2 cellular contexts compared by ENCODE assay signal in genomic region chr11:125123194-125123946, GRCh38.
TF ChIP-seq lines count a peak whose summit lies in the region.

No MANE protein-coding gene starts in this region.

TF ChIP-seq in IMR-90, 13 proteins besides CTCF, POLR2A, EP300 and RAD21:
- TF ChIP-seq MXI1 (IDR thresholded peaks at IDR 0.05; ENCODE audit: borderline replicate concordance, low read depth, low read length) = no peak
- no peak for TF ChIP-seq SMC3 (IDR thresholded peaks at IDR 0.05; ENCODE audit: low read depth, low read length)
- TF ChIP-seq RFX5 (IDR thresholded peaks at IDR 0.05; ENCODE audit: low read depth, low read length) = no peak
- no peak for TF ChIP-seq NFE2L2 (IDR thresholded peaks at IDR 0.05; ENCODE audit: low read depth, low read length)
- TF ChIP-seq, protein P1, sequence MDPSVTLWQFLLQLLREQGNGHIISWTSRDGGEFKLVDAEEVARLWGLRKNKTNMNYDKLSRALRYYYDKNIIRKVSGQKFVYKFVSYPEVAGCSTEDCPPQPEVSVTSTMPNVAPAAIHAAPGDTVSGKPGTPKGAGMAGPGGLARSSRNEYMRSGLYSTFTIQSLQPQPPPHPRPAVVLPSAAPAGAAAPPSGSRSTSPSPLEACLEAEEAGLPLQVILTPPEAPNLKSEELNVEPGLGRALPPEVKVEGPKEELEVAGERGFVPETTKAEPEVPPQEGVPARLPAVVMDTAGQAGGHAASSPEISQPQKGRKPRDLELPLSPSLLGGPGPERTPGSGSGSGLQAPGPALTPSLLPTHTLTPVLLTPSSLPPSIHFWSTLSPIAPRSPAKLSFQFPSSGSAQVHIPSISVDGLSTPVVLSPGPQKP (IDR thresholded peaks at IDR 0.05; ENCODE audit: borderline replicate concordance, low read depth, low read length) = no peak
- TF ChIP-seq MAFK (IDR thresholded peaks at IDR 0.05; ENCODE audit: low read depth, low read length) = no peak
- no peak for TF ChIP-seq FOS (IDR thresholded peaks at IDR 0.05; ENCODE audit: low read depth, low read length)
- no peak for TF ChIP-seq CHD1 (IDR thresholded peaks at IDR 0.05; ENCODE audit: low read depth, low read length)
- TF ChIP-seq MAZ (IDR thresholded peaks at IDR 0.05; ENCODE audit: borderline replicate concordance, low read depth, low read length) = no peak
- TF ChIP-seq RCOR1 (IDR thresholded peaks at IDR 0.05; ENCODE audit: insufficient replicate concordance, low read length) = no peak
- TF ChIP-seq BHLHE40 (IDR thresholded peaks at IDR 0.05; ENCODE audit: low read depth, low read length) = no peak
- TF ChIP-seq, protein P2, sequence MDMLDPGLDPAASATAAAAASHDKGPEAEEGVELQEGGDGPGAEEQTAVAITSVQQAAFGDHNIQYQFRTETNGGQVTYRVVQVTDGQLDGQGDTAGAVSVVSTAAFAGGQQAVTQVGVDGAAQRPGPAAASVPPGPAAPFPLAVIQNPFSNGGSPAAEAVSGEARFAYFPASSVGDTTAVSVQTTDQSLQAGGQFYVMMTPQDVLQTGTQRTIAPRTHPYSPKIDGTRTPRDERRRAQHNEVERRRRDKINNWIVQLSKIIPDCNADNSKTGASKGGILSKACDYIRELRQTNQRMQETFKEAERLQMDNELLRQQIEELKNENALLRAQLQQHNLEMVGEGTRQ (IDR thresholded peaks at IDR 0.05; ENCODE audit: low read depth, low read length) = no peak
- TF ChIP-seq CEBPB (IDR thresholded peaks at IDR 0.05; ENCODE audit: low read depth, low read length) = no peak
TF ChIP-seq in IMR-90: peak in this region for 0.

TF ChIP-seq in K562, 482 proteins besides CTCF, POLR2A, EP300 and RAD21:
- TF ChIP-seq MYC (IDR thresholded peaks at IDR 0.05; ENCODE audit: low read depth, low read length) (no peak), MYC (CRISPR knock-in tag; IDR thresholded peaks at IDR 0.05; ENCODE audit: borderline replicate concordance, low read depth) (no peak), KDM5B (IDR thresholded peaks at IDR 0.05; ENCODE audit: insufficient replicate concordance, low read depth, low read length) (no peak), AFF1 (IDR thresholded peaks at IDR 0.05; ENCODE audit: low read depth in 1 of 2, partially characterized antibody in 2 of 2) (no peak), ZNF408 (CRISPR knock-in tag; IDR thresholded peaks at IDR 0.05; ENCODE audit: low read depth) (no peak), CTBP1 (IDR thresholded peaks at IDR 0.05; ENCODE audit: borderline replicate concordance) (no peak), CBFB (CRISPR knock-in tag; IDR thresholded peaks at IDR 0.05) (no peak), TARDBP (IDR thresholded peaks at IDR 0.05) (no peak), IFI16 (CRISPR knock-in tag; IDR thresholded peaks at IDR 0.05) (no peak), ZNF23 (CRISPR knock-in tag; IDR thresholded peaks at IDR 0.05) (no peak), MCM3 (IDR thresholded peaks at IDR 0.05) (no peak), RBM15 (IDR thresholded peaks at IDR 0.05; ENCODE audit: insufficient read depth, low read length) (no peak), MXI1 (IDR thresholded peaks at IDR 0.05; ENCODE audit: low read depth, low read length) (no peak)
- TF ChIP-seq, protein P3, sequence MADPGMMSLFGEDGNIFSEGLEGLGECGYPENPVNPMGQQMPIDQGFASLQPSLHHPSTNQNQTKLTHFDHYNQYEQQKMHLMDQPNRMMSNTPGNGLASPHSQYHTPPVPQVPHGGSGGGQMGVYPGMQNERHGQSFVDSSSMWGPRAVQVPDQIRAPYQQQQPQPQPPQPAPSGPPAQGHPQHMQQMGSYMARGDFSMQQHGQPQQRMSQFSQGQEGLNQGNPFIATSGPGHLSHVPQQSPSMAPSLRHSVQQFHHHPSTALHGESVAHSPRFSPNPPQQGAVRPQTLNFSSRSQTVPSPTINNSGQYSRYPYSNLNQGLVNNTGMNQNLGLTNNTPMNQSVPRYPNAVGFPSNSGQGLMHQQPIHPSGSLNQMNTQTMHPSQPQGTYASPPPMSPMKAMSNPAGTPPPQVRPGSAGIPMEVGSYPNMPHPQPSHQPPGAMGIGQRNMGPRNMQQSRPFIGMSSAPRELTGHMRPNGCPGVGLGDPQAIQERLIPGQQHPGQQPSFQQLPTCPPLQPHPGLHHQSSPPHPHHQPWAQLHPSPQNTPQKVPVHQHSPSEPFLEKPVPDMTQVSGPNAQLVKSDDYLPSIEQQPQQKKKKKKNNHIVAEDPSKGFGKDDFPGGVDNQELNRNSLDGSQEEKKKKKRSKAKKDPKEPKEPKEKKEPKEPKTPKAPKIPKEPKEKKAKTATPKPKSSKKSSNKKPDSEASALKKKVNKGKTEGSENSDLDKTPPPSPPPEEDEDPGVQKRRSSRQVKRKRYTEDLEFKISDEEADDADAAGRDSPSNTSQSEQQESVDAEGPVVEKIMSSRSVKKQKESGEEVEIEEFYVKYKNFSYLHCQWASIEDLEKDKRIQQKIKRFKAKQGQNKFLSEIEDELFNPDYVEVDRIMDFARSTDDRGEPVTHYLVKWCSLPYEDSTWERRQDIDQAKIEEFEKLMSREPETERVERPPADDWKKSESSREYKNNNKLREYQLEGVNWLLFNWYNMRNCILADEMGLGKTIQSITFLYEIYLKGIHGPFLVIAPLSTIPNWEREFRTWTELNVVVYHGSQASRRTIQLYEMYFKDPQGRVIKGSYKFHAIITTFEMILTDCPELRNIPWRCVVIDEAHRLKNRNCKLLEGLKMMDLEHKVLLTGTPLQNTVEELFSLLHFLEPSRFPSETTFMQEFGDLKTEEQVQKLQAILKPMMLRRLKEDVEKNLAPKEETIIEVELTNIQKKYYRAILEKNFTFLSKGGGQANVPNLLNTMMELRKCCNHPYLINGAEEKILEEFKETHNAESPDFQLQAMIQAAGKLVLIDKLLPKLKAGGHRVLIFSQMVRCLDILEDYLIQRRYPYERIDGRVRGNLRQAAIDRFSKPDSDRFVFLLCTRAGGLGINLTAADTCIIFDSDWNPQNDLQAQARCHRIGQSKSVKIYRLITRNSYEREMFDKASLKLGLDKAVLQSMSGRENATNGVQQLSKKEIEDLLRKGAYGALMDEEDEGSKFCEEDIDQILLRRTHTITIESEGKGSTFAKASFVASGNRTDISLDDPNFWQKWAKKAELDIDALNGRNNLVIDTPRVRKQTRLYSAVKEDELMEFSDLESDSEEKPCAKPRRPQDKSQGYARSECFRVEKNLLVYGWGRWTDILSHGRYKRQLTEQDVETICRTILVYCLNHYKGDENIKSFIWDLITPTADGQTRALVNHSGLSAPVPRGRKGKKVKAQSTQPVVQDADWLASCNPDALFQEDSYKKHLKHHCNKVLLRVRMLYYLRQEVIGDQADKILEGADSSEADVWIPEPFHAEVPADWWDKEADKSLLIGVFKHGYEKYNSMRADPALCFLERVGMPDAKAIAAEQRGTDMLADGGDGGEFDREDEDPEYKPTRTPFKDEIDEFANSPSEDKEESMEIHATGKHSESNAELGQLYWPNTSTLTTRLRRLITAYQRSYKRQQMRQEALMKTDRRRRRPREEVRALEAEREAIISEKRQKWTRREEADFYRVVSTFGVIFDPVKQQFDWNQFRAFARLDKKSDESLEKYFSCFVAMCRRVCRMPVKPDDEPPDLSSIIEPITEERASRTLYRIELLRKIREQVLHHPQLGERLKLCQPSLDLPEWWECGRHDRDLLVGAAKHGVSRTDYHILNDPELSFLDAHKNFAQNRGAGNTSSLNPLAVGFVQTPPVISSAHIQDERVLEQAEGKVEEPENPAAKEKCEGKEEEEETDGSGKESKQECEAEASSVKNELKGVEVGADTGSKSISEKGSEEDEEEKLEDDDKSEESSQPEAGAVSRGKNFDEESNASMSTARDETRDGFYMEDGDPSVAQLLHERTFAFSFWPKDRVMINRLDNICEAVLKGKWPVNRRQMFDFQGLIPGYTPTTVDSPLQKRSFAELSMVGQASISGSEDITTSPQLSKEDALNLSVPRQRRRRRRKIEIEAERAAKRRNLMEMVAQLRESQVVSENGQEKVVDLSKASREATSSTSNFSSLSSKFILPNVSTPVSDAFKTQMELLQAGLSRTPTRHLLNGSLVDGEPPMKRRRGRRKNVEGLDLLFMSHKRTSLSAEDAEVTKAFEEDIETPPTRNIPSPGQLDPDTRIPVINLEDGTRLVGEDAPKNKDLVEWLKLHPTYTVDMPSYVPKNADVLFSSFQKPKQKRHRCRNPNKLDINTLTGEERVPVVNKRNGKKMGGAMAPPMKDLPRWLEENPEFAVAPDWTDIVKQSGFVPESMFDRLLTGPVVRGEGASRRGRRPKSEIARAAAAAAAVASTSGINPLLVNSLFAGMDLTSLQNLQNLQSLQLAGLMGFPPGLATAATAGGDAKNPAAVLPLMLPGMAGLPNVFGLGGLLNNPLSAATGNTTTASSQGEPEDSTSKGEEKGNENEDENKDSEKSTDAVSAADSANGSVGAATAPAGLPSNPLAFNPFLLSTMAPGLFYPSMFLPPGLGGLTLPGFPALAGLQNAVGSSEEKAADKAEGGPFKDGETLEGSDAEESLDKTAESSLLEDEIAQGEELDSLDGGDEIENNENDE (IDR thresholded peaks at IDR 0.05; ENCODE audit: low read depth, low read length) = no peak
